15 cellular contexts compared by ENCODE assay signal in genomic region chr1:205954819-205955404, GRCh38. TPM values are rescaled to one million over a fixed set of nuclear protein-coding genes. Genes with fewer than 3 reads are reported as not detected.
DNase-seq lines count a peak whose midpoint lies in the region; ATAC-seq and TF ChIP-seq lines count a peak whose summit lies in the region.
"Had no signal": no experiment of that assay in that cellular context is flagged by ENCODE, and none has a peak within 500 bp of the region (broad histone marks: within the 10 kb centered on the region; RNA-seq: fewer than 3 reads in every experiment).

No MANE protein-coding gene starts in this region.

- peaks cover 31 to 52% (median 42%) of the 10 kb centered on the region in 10 experiments for H3K4me1 ChIP-seq in BLaER1 treated with 17β-estradiol and CSF1 and Interleukin-3, amounts not matched to agents 10 nM and 100 nM
- H3K4me1 ChIP-seq in adrenal gland (replicated peaks in 1 of 2): no peaks in the 10 kb centered on the region
- H3K4me1 ChIP-seq: BE2C had no signal

- no peak for TF ChIP-seq CTCF in adrenal gland (IDR thresholded peaks at IDR 0.05)

- H3K27me3 ChIP-seq in BLaER1 treated with 17β-estradiol and CSF1 and Interleukin-3, amounts not matched to agents 10 nM and 100 nM: no peaks in the 10 kb centered on the region
- peaks cover 4% of the 10 kb centered on the region for H3K27me3 ChIP-seq in adrenal gland

- ATAC-seq in left ventricle myocardium superior: no peak
- ATAC-seq: T-helper 17 cell had no signal

- intact Hi-C loops in left ventricle myocardium superior (cut with micrococcal nuclease) (no loop called here), adrenal gland (cut with DNase I) (no loop called here)

- WGBS in adrenal gland, 4 donors: 76 to 87% (median 85%) methylated on average over 11 of the region's 11 CpGs

- TF ChIP-seq POLR2A in adrenal gland (IDR thresholded peaks at IDR 0.05): no peak

- H3K4me2 ChIP-seq in BLaER1 treated with 17β-estradiol and CSF1 and Interleukin-3, amounts not matched to agents 10 nM and 100 nM: peak overlapping the region in 6 of 11 experiments; percentile 13 to 84 (median 76); a peak in 3 of 22 replicates

- H3K9ac ChIP-seq in BLaER1 treated with 17β-estradiol and CSF1 and Interleukin-3, amounts not matched to agents 10 nM and 100 nM: no peak overlapping the region

- H4K20me1 ChIP-seq in BLaER1 treated with 17β-estradiol and CSF1 and Interleukin-3, amounts not matched to agents 10 nM and 100 nM: no peaks in the 10 kb centered on the region

- H3K36me3 ChIP-seq in BLaER1 treated with 17β-estradiol and CSF1 and Interleukin-3, amounts not matched to agents 10 nM and 100 nM: no peaks in the 10 kb centered on the region
- H3K36me3 ChIP-seq in adrenal gland (replicated peaks in 1 of 2): no peaks in the 10 kb centered on the region
- H3K36me3 ChIP-seq: BE2C had no signal

- DNase-seq in DMS53 treated with DMSO at 0.1 percent for 48 hours (lab: John Stamatoyannopoulos, UW; ENCODE audit: unreplicated experiment): peak; percentile 80
- peak; percentile 79 for DNase-seq in NCI-H2029 (lab: John Stamatoyannopoulos, UW)
- peak; percentile 65 for DNase-seq in NCI-H774 (lab: John Stamatoyannopoulos, UW)
- no peak for DNase-seq in left ventricle myocardium superior
- DNase-seq in NCI-H524 (lab: John Stamatoyannopoulos, UW): no peak
- DNase-seq in COLO829 (ENCODE audit: low spot score): no peak
- no peak for DNase-seq in adrenal gland
- DNase-seq: BE2C, DND-41, MM.1S, NCI-H2171 treated with DMSO at 0.1 percent for 48 hours, SIG-M5, T-helper 17 cell had no signal

- no peak overlapping the region for H3K4me3 ChIP-seq in BLaER1 treated with 17β-estradiol and CSF1 and Interleukin-3, amounts not matched to agents 10 nM and 100 nM
- no peak overlapping the region for H3K4me3 ChIP-seq in adrenal gland

- no peaks in the 10 kb centered on the region for H3K9me3 ChIP-seq in BLaER1 treated with 17β-estradiol and CSF1 and Interleukin-3, amounts not matched to agents 10 nM and 100 nM (replicated peaks in 1 of 11)
- H3K9me3 ChIP-seq in adrenal gland (replicated peaks in 1 of 3): no peaks in the 10 kb centered on the region
- H3K9me3 ChIP-seq: BE2C had no signal

- no peak overlapping the region for H3K27ac ChIP-seq in BLaER1 treated with 17β-estradiol and CSF1 and Interleukin-3, amounts not matched to agents 10 nM and 100 nM
- H3K27ac ChIP-seq in adrenal gland: no peak overlapping the region

RNA-seq across cellular contexts. Expression of gene SLC26A9, which starts 11.7 kb away (rescaled TPM):
- total RNA-seq in left ventricle myocardium superior: 34.0 TPM
- under 1 TPM in 1 of 8 donors, not detected in 7; 0.04 TPM for total RNA-seq in adrenal gland
- under 1 TPM in 1 of 3 donors, not detected in 2; 0.03 TPM for polyA plus RNA-seq in adrenal gland
- total RNA-seq: H1, T-helper 17 cell had no signal
- polyA plus RNA-seq: H1 had no signal

RNA-seq across cellular contexts. Expression of gene RAB7B, which starts 48.3 kb away (rescaled TPM):
- total RNA-seq in left ventricle myocardium superior (1.6 TPM), adrenal gland (1 to 10 TPM in 2 of 8 donors, under 1 TPM in 6; 0.17 to 1.9 (median 0.57) TPM)
- 1 to 10 TPM in 2 of 3 donors, under 1 TPM in 1; 0.88 to 3.5 (median 1.0) TPM for polyA plus RNA-seq in adrenal gland
- total RNA-seq: H1 had no signal

Comparison
In these comparisons a context has a peak if more than half of its experiments do, and no peak if none do; other contexts are left out.
1. DNase-seq: peak in DMS53 treated with DMSO at 0.1 percent for 48 hours (single experiment), NCI-H2029 (single experiment) and NCI-H774 (single experiment); none in left ventricle myocardium superior (single experiment), NCI-H524 (0 of 2), COLO829 (single experiment) and adrenal gland (0 of 7).
2. RNA of gene SLC26A9, which starts 11.7 kb away (total RNA-seq): 34.0 TPM in left ventricle myocardium superior (single experiment); 0.04 TPM in adrenal gland; every median in the first group is over 10 times any median in the second.